14 cellular contexts compared by ENCODE assay signal in genomic region chr2:23286031-23286764, GRCh38.
DNase-seq lines count a peak whose midpoint lies in the region; TF ChIP-seq lines count a peak whose summit lies in the region.
"Had no signal": no experiment of that assay in that cellular context is flagged by ENCODE, and none has a peak within 500 bp of the region (broad histone marks: within the 10 kb centered on the region; RNA-seq: fewer than 3 reads in every experiment).

No MANE protein-coding gene starts in this region.

- peaks cover 49% of the 10 kb centered on the region for H3K4me1 ChIP-seq in mammary epithelial cell (ENCODE audit: insufficient read depth, low read length)
- peaks cover 0 to 6% of the 10 kb centered on the region in 2 donors for H3K4me1 ChIP-seq in mucosa of rectum (ENCODE audit: control insufficient read depth in 2 of 2, insufficient read depth in 2 of 2, low read length in 2 of 2)
- peaks cover 11 to 19% (median 13%) of the 10 kb centered on the region in 3 donors for H3K4me1 ChIP-seq in skeletal muscle tissue (ENCODE audit: control insufficient read depth in 3 of 3, insufficient read depth in 3 of 3, low read length in 3 of 3)

- H3K4me3 Mint-ChIP-seq in HFFc6 = peak overlapping the region; percentile 44
- H3K4me3 Mint-ChIP-seq: activated B cell treated with CpG ODN at 0.5 μM for 24 hours; naive B cell; T-helper 1 cell treated with Interleukin-12 subunit alpha and Interleukin-12 subunit beta and Interleukin-4 antibody, amounts not matched to agents 30 μg/mL and 1 μg/mL, for 36 hours had no signal

- in situ Hi-C loops in mammary epithelial cell (cut with MboI; ENCODE audit: low sequenced_read_pairs in 2 of 2) = no loop called here

- H3K27ac ChIP-seq in mammary epithelial cell (ENCODE audit: insufficient read depth, low read depth, low read length) = no peak overlapping the region
- H3K27ac ChIP-seq in mucosa of rectum (ENCODE audit: low read depth in 2 of 2, low read length in 2 of 2) = peak overlapping the region; percentile 26 to 59
- peak overlapping the region; percentile 10 for H3K27ac ChIP-seq in skeletal muscle tissue (ENCODE audit: low read depth, low read length)

- dilution Hi-C loops in mammary epithelial cell (cut with HindIII; ENCODE audit: low sequenced_read_pairs) = no loop called here

- H3K9me3 Mint-ChIP-seq in HFFc6 = no peaks in the 10 kb centered on the region
- H3K9me3 Mint-ChIP-seq: T-helper 1 cell treated with Interleukin-12 subunit alpha and Interleukin-12 subunit beta and Interleukin-4 antibody, amounts not matched to agents 30 μg/mL and 1 μg/mL, for 36 hours had no signal

- intact Hi-C loops in mammary epithelial cell (cut with micrococcal nuclease) = no loop called here

- no peaks in the 10 kb centered on the region for H3K36me3 Mint-ChIP-seq in HFFc6 (ENCODE audit: low read depth)
- H3K36me3 Mint-ChIP-seq: naive B cell had no signal

- CTCF ChIA-PET in mammary epithelial cell (lab: Charles Lee; ENCODE audit: low non-redundant PET) = no interaction called here

- H3K36me3 ChIP-seq in mammary epithelial cell (ENCODE audit: insufficient read depth, low read length) (no peaks in the 10 kb centered on the region), mucosa of rectum (ENCODE audit: control insufficient read depth in 2 of 2, insufficient read depth in 2 of 2, low read length in 2 of 2) (no peaks in the 10 kb centered on the region), skeletal muscle tissue (ENCODE audit: control insufficient read depth in 3 of 3, insufficient read depth in 3 of 3, low read length in 3 of 3) (no peaks in the 10 kb centered on the region)

- no peak overlapping the region for H3K9ac ChIP-seq in mammary epithelial cell (ENCODE audit: insufficient read depth, low read length)
- H3K9ac ChIP-seq in mucosa of rectum (ENCODE audit: low read depth in 1 of 2, low read length in 2 of 2) = no peak overlapping the region
- no peak overlapping the region for H3K9ac ChIP-seq in skeletal muscle tissue (ENCODE audit: low read depth in 1 of 3, low read length in 3 of 3)

- H2AFZ ChIP-seq in mammary epithelial cell (ENCODE audit: low read depth, low read length) = no peak overlapping the region

- 64% methylated on average over 6 of the region's 6 CpGs for WGBS in mammary epithelial cell (ENCODE audit: low coverage, missing lambda C conversion rate)

- no peaks in the 10 kb centered on the region for H3K79me2 ChIP-seq in mammary epithelial cell (ENCODE audit: insufficient read depth, low read length)

- BruUV-seq in mammary epithelial cell (replicated peaks; lab: Mats Ljungman, UMichigan) = no TSS peak

- peak overlapping the region; percentile 79 for H3K27ac Mint-ChIP-seq in HFFc6
- H3K27ac Mint-ChIP-seq: activated B cell treated with CpG ODN at 0.5 μM for 24 hours; naive B cell; T-helper 1 cell treated with Interleukin-12 subunit alpha and Interleukin-12 subunit beta and Interleukin-4 antibody, amounts not matched to agents 30 μg/mL and 1 μg/mL, for 36 hours had no signal

- peaks cover 3% of the 10 kb centered on the region for H3K27me3 Mint-ChIP-seq in HFFc6 (ENCODE audit: insufficient read depth)

- H4K20me1 ChIP-seq in mammary epithelial cell (ENCODE audit: insufficient read depth, low read length) = no peaks in the 10 kb centered on the region

- H3K4me3 ChIP-seq in mammary epithelial cell (replicated peaks in 1 of 3; ENCODE audit: insufficient read depth in 1 of 3, low read depth in 2 of 3, low read length in 3 of 3) (no peak overlapping the region), mucosa of rectum (ENCODE audit: low read length in 2 of 2) (no peak overlapping the region), skeletal muscle tissue (ENCODE audit: low read length in 3 of 3) (no peak overlapping the region)

- no peak for TF ChIP-seq CTCF in HFFc6 (IDR thresholded peaks at IDR 0.05)
- no peak for TF ChIP-seq CTCF in mammary epithelial cell (conservative IDR thresholded peaks at IDR 0.05 in 1 of 2, IDR thresholded peaks at IDR 0.05 in 1 of 2; ENCODE audit: extremely low read depth in 1 of 2, insufficient read depth in 1 of 2, low read depth in 1 of 2, low read length in 2 of 2)

- peaks cover 36% of the 10 kb centered on the region for H3K4me1 Mint-ChIP-seq in HFFc6 (ENCODE audit: low read depth)
- H3K4me1 Mint-ChIP-seq: activated B cell treated with CpG ODN at 0.5 μM for 24 hours, naive B cell had no signal

- H3K27me3 ChIP-seq in mammary epithelial cell (ENCODE audit: insufficient read depth, low read length) (no peaks in the 10 kb centered on the region), mucosa of rectum (ENCODE audit: control insufficient read depth in 2 of 2, insufficient read depth in 2 of 2, low read length in 2 of 2) (no peaks in the 10 kb centered on the region), skeletal muscle tissue (ENCODE audit: control insufficient read depth in 3 of 3, insufficient read depth in 3 of 3, low read length in 3 of 3) (no peaks in the 10 kb centered on the region)

- H3K4me2 ChIP-seq in mammary epithelial cell (ENCODE audit: insufficient read depth, low read depth, low read length) = peak overlapping the region; percentile 51

- DNase-seq in HFFc6 = no peak
- DNase-seq in mammary epithelial cell = no peak
- DNase-seq in activated effector memory CD4-positive, alpha-beta T cell treated with Interleukin-2 at 50 U/mL for 16 hours = no peak
- DNase-seq in central memory CD4-positive, alpha-beta T cell = no peak
- no peak for DNase-seq in medulla oblongata (ENCODE audit: extremely low spot score)
- DNase-seq in SKM-1 treated with dmso at 0.1 percent for 144 hours (lab: John Stamatoyannopoulos, UW; ENCODE audit: unreplicated experiment) = no peak
- DNase-seq: activated B cell treated with CpG ODN at 0.5 μM for 24 hours, hippocampal formation, naive B cell, NCI-H2107, NCI-H774 had no signal

- H3K9me3 ChIP-seq in mammary epithelial cell (replicated peaks; ENCODE audit: insufficient read depth, low read length) (no peaks in the 10 kb centered on the region), mucosa of rectum (ENCODE audit: control insufficient read depth in 2 of 2, low read length in 2 of 2) (no peaks in the 10 kb centered on the region), skeletal muscle tissue (ENCODE audit: control insufficient read depth in 3 of 3, low read length in 3 of 3) (no peaks in the 10 kb centered on the region)
